Comparison of ENCODE assay signal across 8 cellular contexts in the genomic region with DNA sequence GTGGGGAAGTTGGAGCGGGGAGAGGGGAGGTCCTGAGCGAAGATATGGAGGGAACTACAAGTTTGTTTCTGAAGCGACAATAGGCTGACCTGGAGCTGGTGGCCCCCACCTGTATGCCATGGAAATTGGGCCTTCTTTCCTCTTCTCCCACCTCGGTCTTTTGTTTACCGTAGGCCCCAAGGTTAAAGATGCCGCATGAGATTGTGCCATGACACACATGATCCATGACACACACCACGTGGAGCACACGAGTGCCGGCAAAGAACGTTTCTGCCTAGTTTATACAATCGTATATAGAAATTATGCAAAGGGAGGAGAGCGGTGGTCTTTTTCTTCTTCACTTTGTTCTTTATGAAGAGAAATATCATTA. TPM values are rescaled to one million over a fixed set of nuclear protein-coding genes. Genes with fewer than 3 reads are reported as not detected.
A peak's percentile ranks its signal among the peaks of the same experiment; 100 is the strongest.
DNase-seq lines count a peak whose midpoint lies in the region; ATAC-seq and TF ChIP-seq lines count a peak whose summit lies in the region.

No MANE protein-coding gene starts in this region.

- H3K4me3 Mint-ChIP-seq in T-cell (peak overlapping the region; percentile 98 to 99 (median 98)), endothelial cell (ENCODE audit: unreplicated experiment) (peak overlapping the region; percentile 99)
- peak overlapping the region; percentile 91 for H3K4me3 Mint-ChIP-seq in natural killer cell treated with Interleukin-12 subunit alpha and Interleukin-12 subunit beta and Interleukin-15 and Interleukin-18, amount 100 ng/mL, for 72 hours

- H3K27ac Mint-ChIP-seq in T-cell = peak overlapping the region; percentile 76 to 93
- H3K27ac Mint-ChIP-seq in endothelial cell (ENCODE audit: unreplicated experiment) = peak overlapping the region; percentile 98
- peak overlapping the region; percentile 86 to 95 for H3K27ac Mint-ChIP-seq in natural killer cell treated with Interleukin-12 subunit alpha and Interleukin-12 subunit beta and Interleukin-15 and Interleukin-18, amount 100 ng/mL, for 72 hours

- H3K4me1 Mint-ChIP-seq in T-cell (peaks cover 50 to 55% (median 52%) of the 10 kb centered on the region in 3 donors), endothelial cell (ENCODE audit: unreplicated experiment) (peaks cover 23% of the 10 kb centered on the region)
- H3K4me1 Mint-ChIP-seq in natural killer cell treated with Interleukin-12 subunit alpha and Interleukin-12 subunit beta and Interleukin-15 and Interleukin-18, amount 100 ng/mL, for 72 hours (ENCODE audit: low read depth in 2 of 2) = peaks cover 30 to 39% of the 10 kb centered on the region in 2 donors

- H3K27me3 Mint-ChIP-seq in T-cell (no peaks in the 10 kb centered on the region), endothelial cell (ENCODE audit: unreplicated experiment) (peaks cover 8% of the 10 kb centered on the region)
- no peaks in the 10 kb centered on the region for H3K27me3 Mint-ChIP-seq in natural killer cell treated with Interleukin-12 subunit alpha and Interleukin-12 subunit beta and Interleukin-15 and Interleukin-18, amount 100 ng/mL, for 72 hours

- H3K36me3 Mint-ChIP-seq in T-cell (peaks cover 23% of the 10 kb centered on the region), endothelial cell (ENCODE audit: low read depth, unreplicated experiment) (peaks cover 12% of the 10 kb centered on the region)
- H3K36me3 Mint-ChIP-seq in natural killer cell treated with Interleukin-12 subunit alpha and Interleukin-12 subunit beta and Interleukin-15 and Interleukin-18, amount 100 ng/mL, for 72 hours = peaks cover 19% of the 10 kb centered on the region

- H3K9me3 Mint-ChIP-seq in T-cell (peaks cover 0 to 5% (median 0%) of the 10 kb centered on the region in 3 donors), endothelial cell (ENCODE audit: unreplicated experiment) (no peaks in the 10 kb centered on the region)
- H3K9me3 Mint-ChIP-seq in natural killer cell treated with Interleukin-12 subunit alpha and Interleukin-12 subunit beta and Interleukin-15 and Interleukin-18, amount 100 ng/mL, for 72 hours = peaks cover 3% of the 10 kb centered on the region

- ATAC-seq in HG02938 (IDR thresholded peaks at IDR 0.05; ENCODE audit: unreplicated experiment) (peak; percentile 31), T-cell (replicated peaks in 1 of 4) (peak in 1 of 4 experiments; percentile 7)
- ATAC-seq in natural killer cell treated with Interleukin-12 subunit alpha and Interleukin-12 subunit beta and Interleukin-15 and Interleukin-18, amount 100 ng/mL, for 72 hours = peak; percentile 18 to 49

- CTCF ChIA-PET in T-cell (lab: Charles Lee) = interaction anchor here in 1 of 2 donors (0.6 kb wide), 1 partner anchor 25 kb away, joined by 3 read pairs; no protein-coding TSS in a partner anchor

- peak; percentile 42 for DNase-seq in NCI-H2227 (lab: John Stamatoyannopoulos, UW; ENCODE audit: unreplicated experiment)
- no peak for DNase-seq in NCI-H2227 treated with DMSO at 0.1 percent for 48 hours (lab: John Stamatoyannopoulos, UW)
- peak in 5 of 34 experiments; percentile 0 to 15 (median 3) for DNase-seq in T-cell
- no peak for DNase-seq in endothelial cell (ENCODE audit: low spot score)
- DNase-seq in natural killer cell treated with Interleukin-12 subunit alpha and Interleukin-12 subunit beta and Interleukin-15 and Interleukin-18, amount 100 ng/mL, for 72 hours (ENCODE audit: low spot score) = no peak
- no peak for DNase-seq in 8988T
- no peak for DNase-seq in mesenteric fat pad (ENCODE audit: low spot score)

- POLR2A ChIA-PET in T-cell (lab: Charles Lee) = interaction anchor here in 1 of 2 donors (1.0 kb wide), 1 partner anchor 54 kb away, joined by 3 read pairs; a partner anchor contains a TSS

- TF ChIP-seq CTCF in endothelial cell (IDR thresholded peaks at IDR 0.05; ENCODE audit: unreplicated experiment) = no peak

RNA-seq across cellular contexts. Expression of a gene that starts 0.4 kb away (rescaled TPM):
- total RNA-seq in T-cell (10 to 100 TPM; 24.6 to 39.4 (median 35.6) TPM), endothelial cell (ENCODE audit: unreplicated experiment) (59.6 TPM), mesenteric fat pad (49.7 TPM)
- 10 to 100 TPM; 58.8 to 78.1 TPM for total RNA-seq in natural killer cell treated with Interleukin-12 subunit alpha and Interleukin-12 subunit beta and Interleukin-15 and Interleukin-18, amount 100 ng/mL, for 72 hours

RNA-seq across cellular contexts. Expression of a gene that starts 45.9 kb away (rescaled TPM):
- total RNA-seq in T-cell = under 1 TPM; 0.10 to 0.55 (median 0.37) TPM
- 0.44 TPM for total RNA-seq in endothelial cell (ENCODE audit: unreplicated experiment)
- 1 to 10 TPM in 1 of 2 donors, under 1 TPM in 1; 0.90 to 1.4 TPM for total RNA-seq in natural killer cell treated with Interleukin-12 subunit alpha and Interleukin-12 subunit beta and Interleukin-15 and Interleukin-18, amount 100 ng/mL, for 72 hours
- 0.35 TPM for total RNA-seq in mesenteric fat pad

RNA-seq across cellular contexts. Expression of a gene that starts 54.7 kb away (rescaled TPM):
- total RNA-seq in T-cell (10 to 100 TPM; 25.5 to 27.8 (median 25.9) TPM), endothelial cell (ENCODE audit: unreplicated experiment) (53.6 TPM), mesenteric fat pad (31.5 TPM)
- total RNA-seq in natural killer cell treated with Interleukin-12 subunit alpha and Interleukin-12 subunit beta and Interleukin-15 and Interleukin-18, amount 100 ng/mL, for 72 hours = 10 to 100 TPM; 38.8 to 41.0 TPM
